ENCODE assay signal across 1 cellular context in genomic region chr1:109796484-109797305, GRCh38.
TF ChIP-seq lines count a peak whose summit lies in the region.

No MANE protein-coding gene starts in this region.

TF ChIP-seq in K562, 482 proteins besides CTCF, POLR2A, EP300 and RAD21 (continued from another document and continues in another):
- TF ChIP-seq DEAF1 (CRISPR knock-in tag; IDR thresholded peaks at IDR 0.05) (peak; percentile 6; the same call in 1 of the 2 replicates), ZNF175 (CRISPR knock-in tag; IDR thresholded peaks at IDR 0.05; ENCODE audit: low read depth) (0 out of 2 replicates have a peak, but pooled peaks have one; percentile 30), RFX1 (IDR thresholded peaks at IDR 0.05) (0 out of 2 replicates have a peak, but pooled peaks have one; percentile 22), POU5F1 (IDR thresholded peaks at IDR 0.05; ENCODE audit: borderline replicate concordance, low read depth, low read length, partially characterized antibody) (no peak), E2F5 (CRISPR knock-in tag; IDR thresholded peaks at IDR 0.05) (no peak), ZNF57 (CRISPR knock-in tag; IDR thresholded peaks at IDR 0.05) (no peak), TGIF2 (CRISPR knock-in tag; IDR thresholded peaks at IDR 0.05) (no peak), ZNF436 (CRISPR knock-in tag; IDR thresholded peaks at IDR 0.05) (no peak), ATF3 (IDR thresholded peaks at IDR 0.05) (peak; percentile 79), ATF3 (CRISPR knock-in tag; conservative IDR thresholded peaks at IDR 0.05) (no peak), MGA (IDR thresholded peaks at IDR 0.05) (peak; percentile 52; the same call in 1 of the 2 replicates), CBFB (CRISPR knock-in tag; IDR thresholded peaks at IDR 0.05) (no peak), RFX5 (IDR thresholded peaks at IDR 0.05; ENCODE audit: low read depth, low read length) (0 out of 2 replicates have a peak, but pooled peaks have one; percentile 16), HMBOX1 (IDR thresholded peaks at IDR 0.05) (peak; percentile 21; the same call in 1 of the 2 replicates), HDAC6 (IDR thresholded peaks at IDR 0.05; ENCODE audit: low read depth, low read length) (no peak), ZNF184 (CRISPR knock-in tag; IDR thresholded peaks at IDR 0.05) (no peak), GABPA (tag; conservative IDR thresholded peaks at IDR 0.05; ENCODE audit: low read depth) (0 out of 2 replicates have a peak, but pooled peaks have one; percentile 13), NELFE (IDR thresholded peaks at IDR 0.05; ENCODE audit: insufficient read depth, insufficient read length) (no peak), PRDM10 (IDR thresholded peaks at IDR 0.05; ENCODE audit: partially characterized antibody) (no peak), NFIC (IDR thresholded peaks at IDR 0.05) (peak; percentile 75), E2F1 (CRISPR knock-in tag; IDR thresholded peaks at IDR 0.05) (no peak), TCF3 (CRISPR knock-in tag; IDR thresholded peaks at IDR 0.05) (no peak), POLR3G (IDR thresholded peaks at IDR 0.05; ENCODE audit: extremely low read depth, insufficient read length, insufficient replicate concordance) (no peak), MTF1 (CRISPR knock-in tag; IDR thresholded peaks at IDR 0.05; ENCODE audit: borderline replicate concordance) (no peak), NFE2L1 (tag; IDR thresholded peaks at IDR 0.05; ENCODE audit: borderline replicate concordance, low read depth) (no peak), L3MBTL2 (IDR thresholded peaks at IDR 0.05) (peak; percentile 77; the same call in 1 of the 2 replicates), JUND (IDR thresholded peaks at IDR 0.05; ENCODE audit: borderline replicate concordance, low read depth, low read length) (no peak; the same call in 1 of the 2 replicates), JUND (tag; IDR thresholded peaks at IDR 0.05; ENCODE audit: borderline replicate concordance, low read depth, low read length) (peak; percentile 74), SMAD4 (CRISPR knock-in tag; conservative IDR thresholded peaks at IDR 0.05) (peak; percentile 25; the same call in 1 of the 2 replicates), GATA2 (CRISPR knock-in tag; IDR thresholded peaks at IDR 0.05) (peak; percentile 54; the same call in 1 of the 2 replicates), CREB1 (IDR thresholded peaks at IDR 0.05) (no peak), CREB1 (CRISPR knock-in tag; IDR thresholded peaks at IDR 0.05) (peak; percentile 26; the same call in 1 of the 2 replicates), OTX1 (CRISPR knock-in tag; IDR thresholded peaks at IDR 0.05) (0 out of 2 replicates have a peak, but pooled peaks have one; percentile 18), HNRNPUL1 (IDR thresholded peaks at IDR 0.05; ENCODE audit: low read length) (no peak), SP1 (CRISPR knock-in tag; IDR thresholded peaks at IDR 0.05) (no peak), HEY1 (CRISPR knock-in tag; IDR thresholded peaks at IDR 0.05; ENCODE audit: borderline replicate concordance) (no peak), FOSL1 (tag; conservative IDR thresholded peaks at IDR 0.05) (peak; percentile 52), NCOR1 (IDR thresholded peaks at IDR 0.05) (no peak), CEBPG (CRISPR knock-in tag; IDR thresholded peaks at IDR 0.05) (no peak), CEBPG (tag; conservative IDR thresholded peaks at IDR 0.05 in 1 of 2, IDR thresholded peaks at IDR 0.05 in 1 of 2) (no peak)
